8 cellular contexts compared by ENCODE assay signal in genomic region chr4:139556071-139556734, GRCh38. TPM values are rescaled to one million over a fixed set of nuclear protein-coding genes. Genes with fewer than 3 reads are reported as not detected.
A peak's percentile ranks its signal among the peaks of the same experiment; 100 is the strongest.
DNase-seq lines count a peak whose midpoint lies in the region; ATAC-seq and TF ChIP-seq lines count a peak whose summit lies in the region.

Gene SETD7 (minus strand): TSS chr4:139556219. CDS start chr4:139556137, 82 bp downstream.

- H3K4me3 ChIP-seq in coronary artery = peak within 1 kb of the TSS; percentile 74

- peak within 1 kb of the TSS; percentile 98 for H3K27ac ChIP-seq in coronary artery

- peak; percentile 35 for ATAC-seq in GM18498 (IDR thresholded peaks at IDR 0.05; ENCODE audit: unreplicated experiment)
- ATAC-seq in HG03108 (IDR thresholded peaks at IDR 0.05; ENCODE audit: unreplicated experiment) = peak; percentile 38
- ATAC-seq in left colon = peak; percentile 66

- DNase-seq in NCI-H524 (lab: John Stamatoyannopoulos, UW) (peak; percentile 45 to 49), coronary artery (ENCODE audit: low spot score) (peak; percentile 86), left colon (peak; percentile 80 to 81), amniotic stem cell (lab: John Stamatoyannopoulos, UW) (no peak)
- peak; percentile 73 for DNase-seq in activated CD4-positive, alpha-beta T cell treated with anti-CD3 and anti-CD28 coated beads for 48 hours
- peak; percentile 74 for DNase-seq in stimulated activated CD4-positive, alpha-beta T cell treated with anti-CD3 and anti-CD28 coated beads, Interleukin-15, amount 100 ng/mL, for 24 hours

- intact Hi-C loops in left colon (cut with DNase I, micrococcal nuclease) = loop anchor here in 1 of 2 donors (10.0 kb wide), 1 partner anchor 101 kb away; the partner anchor contains the start of gene RAB33B

- TF ChIP-seq CTCF in coronary artery (IDR thresholded peaks at IDR 0.05) = no peak

RNA-seq across cellular contexts. Expression of gene SETD7, which starts in this region (rescaled TPM):
- 10 to 100 TPM; 17.6 to 23.8 TPM for total RNA-seq in left colon
